ENCODE assay signal across 1 cellular context in genomic region chr12:71684081-71684480, GRCh38.
TF ChIP-seq lines count a peak whose summit lies in the region.

No MANE protein-coding gene starts in this region.

TF ChIP-seq in endothelial cell of umbilical vein, 7 proteins besides CTCF, POLR2A, EP300 and RAD21:
- no peak for TF ChIP-seq FOS (IDR thresholded peaks at IDR 0.05; ENCODE audit: borderline replicate concordance, insufficient read depth, low read length)
- no peak for TF ChIP-seq JUN (IDR thresholded peaks at IDR 0.05; ENCODE audit: borderline replicate concordance, insufficient read depth, insufficient read length, low read depth)
- TF ChIP-seq GATA2 (IDR thresholded peaks at IDR 0.05; ENCODE audit: insufficient read depth, insufficient read length, low read depth, low read length): no peak
- TF ChIP-seq MAX (IDR thresholded peaks at IDR 0.05; ENCODE audit: insufficient read depth, insufficient read length): no peak
